8 cellular contexts compared by ENCODE assay signal in the genomic region with DNA sequence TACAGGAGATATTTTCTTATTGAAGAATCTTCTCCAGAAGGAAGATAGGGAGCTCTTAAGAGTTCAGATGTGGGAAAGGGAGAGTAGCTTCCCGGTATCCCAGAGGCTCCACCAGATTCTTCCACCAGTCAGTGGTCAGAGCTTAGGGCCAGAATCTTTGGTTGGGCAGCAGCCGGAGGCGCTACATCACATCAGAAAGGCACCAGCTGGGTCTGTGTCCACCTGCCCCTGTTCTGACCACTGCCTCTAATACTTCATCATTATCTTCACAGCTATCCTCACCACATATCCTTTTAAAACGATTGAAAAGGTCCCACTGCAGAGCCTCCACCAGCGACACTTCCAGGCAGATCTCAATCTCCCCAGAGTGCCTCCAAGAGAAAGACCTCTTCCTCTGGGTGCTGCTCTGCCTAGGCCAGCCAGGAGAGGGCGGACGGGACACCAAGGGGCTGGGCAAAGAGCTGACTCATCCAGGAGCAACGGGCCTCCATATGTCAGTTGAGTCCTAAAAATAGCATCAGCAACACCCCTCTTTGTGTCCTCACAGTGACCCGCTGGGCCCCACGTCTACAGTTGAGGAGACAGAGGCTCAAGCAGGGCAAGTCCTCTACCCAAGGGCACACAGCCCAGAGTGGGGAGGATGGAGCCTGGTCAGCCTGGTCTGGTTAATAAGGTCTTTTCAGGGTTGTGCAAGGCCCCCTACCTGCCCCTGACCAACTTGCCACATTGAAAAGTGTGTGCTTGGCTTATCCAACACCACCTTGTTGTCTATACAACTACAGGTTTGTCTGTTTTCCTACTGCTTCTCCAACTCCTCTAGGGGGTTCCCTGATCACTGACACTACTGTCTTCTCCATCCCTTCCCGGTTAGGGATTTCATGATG.
DNase-seq lines count a peak whose midpoint lies in the region; ATAC-seq and TF ChIP-seq lines count a peak whose summit lies in the region.

No MANE protein-coding gene starts in this region.

- DNase-seq in AG09309 (ENCODE audit: low read depth): peak; percentile 31
- DNase-seq in LHCN-M2 (ENCODE audit: low read depth): peak; percentile 72
- DNase-seq in UCSD-AML1 (lab: John Stamatoyannopoulos, UW; ENCODE audit: unreplicated experiment): peak; percentile 44
- DNase-seq in Right ventricle myocardium inferior (ENCODE audit: missing footprints): no peak
- peak; percentile 48 for DNase-seq in stimulated activated CD8-positive, alpha-beta memory T cell treated with anti-CD3 and anti-CD28 coated beads, Interleukin-4, amount 100 ng/mL, for 48 hours
- no peak for DNase-seq in NCI-H1105 treated with DMSO at 0.1 percent for 48 hours (lab: John Stamatoyannopoulos, UW)

- intact Hi-C loops in Right ventricle myocardium inferior (cut with DNase I): no loop called here

- H3K4me3 ChIP-seq in AG09309 (ENCODE audit: control insufficient read depth, low read depth, low read length): no peak overlapping the region

- peak; percentile 63 for ATAC-seq in Right ventricle myocardium inferior
- ATAC-seq in HG03135 (IDR thresholded peaks at IDR 0.05; ENCODE audit: unreplicated experiment): no peak

- TF ChIP-seq CTCF in AG09309 (IDR thresholded peaks at IDR 0.05; ENCODE audit: control insufficient read depth, insufficient read depth, low read depth, low read length, missing control alignments) (peak; percentile 61), GM12874 (IDR thresholded peaks at IDR 0.05; ENCODE audit: insufficient read depth, low read depth, low read length) (peak; percentile 52)

Comparison
In these comparisons a context has a peak if more than half of its experiments do, and no peak if none do; other contexts are left out.
1. DNase-seq: peak in AG09309 (single experiment), LHCN-M2 (single experiment), UCSD-AML1 (single experiment) and stimulated activated CD8-positive, alpha-beta memory T cell treated with anti-CD3 and anti-CD28 coated beads, Interleukin-4, amount 100 ng/mL, for 48 hours (single experiment); none in Right ventricle myocardium inferior (single experiment) and NCI-H1105 treated with DMSO at 0.1 percent for 48 hours (single experiment).